8 cellular contexts compared by ENCODE assay signal in genomic region chr20:543369-544152, GRCh38. TPM values are rescaled to one million over a fixed set of nuclear protein-coding genes. Genes with fewer than 3 reads are reported as not detected.
DNase-seq lines count a peak whose midpoint lies in the region; ATAC-seq lines count a peak whose summit lies in the region.

CSNK2A1 (minus strand) TSS chr20:543790; CDS start chr20:508551, 35,239 bp downstream.

- peak within 1 kb of the TSS; percentile 79 for H3K4me3 Mint-ChIP-seq in dendritic cell treated with granulocyte-macrophage colony-stimulating factor and Interleukin-4, amounts not matched to agents 40 ng/mL and 50 ng/mL, for 4 days

- peak; percentile 95 for ATAC-seq in GM19372 (IDR thresholded peaks at IDR 0.05; ENCODE audit: low read depth, unreplicated experiment)
- peak; percentile 87 for ATAC-seq in HG03558 (IDR thresholded peaks at IDR 0.05; ENCODE audit: extremely low read depth, unreplicated experiment)
- ATAC-seq in left lobe of liver = peak; percentile 98

- peaks cover 10% of the 10 kb centered on the region for H3K27me3 Mint-ChIP-seq in dendritic cell treated with granulocyte-macrophage colony-stimulating factor and Interleukin-4, amounts not matched to agents 40 ng/mL and 50 ng/mL, for 4 days

- intact Hi-C loops in dendritic cell treated with granulocyte-macrophage colony-stimulating factor and Interleukin-4, amounts not matched to agents 40 ng/mL and 50 ng/mL, for 4 days (cut with micrococcal nuclease) = no loop called here

- H3K9me3 Mint-ChIP-seq in dendritic cell treated with granulocyte-macrophage colony-stimulating factor and Interleukin-4, amounts not matched to agents 40 ng/mL and 50 ng/mL, for 4 days = peaks cover 8% of the 10 kb centered on the region

- peak within 1 kb of the TSS; percentile 94 for H3K27ac Mint-ChIP-seq in dendritic cell treated with granulocyte-macrophage colony-stimulating factor and Interleukin-4, amounts not matched to agents 40 ng/mL and 50 ng/mL, for 4 days

- peaks cover 49% of the 10 kb centered on the region for H3K4me1 Mint-ChIP-seq in dendritic cell treated with granulocyte-macrophage colony-stimulating factor and Interleukin-4, amounts not matched to agents 40 ng/mL and 50 ng/mL, for 4 days (ENCODE audit: low read depth)

- peaks cover 29% of the 10 kb centered on the region for H3K36me3 Mint-ChIP-seq in dendritic cell treated with granulocyte-macrophage colony-stimulating factor and Interleukin-4, amounts not matched to agents 40 ng/mL and 50 ng/mL, for 4 days (ENCODE audit: low read depth)

- peak; percentile 73 to 98 (median 93) for DNase-seq in C1 segment of cervical spinal cord (lab: John Stamatoyannopoulos, UW)
- peak; percentile 99 for DNase-seq in NCI-H748 treated with DMSO at 0.1 percent for 48 hours (lab: John Stamatoyannopoulos, UW)
- DNase-seq in activated CD4-positive, alpha-beta T cell treated with anti-CD3 and anti-CD28 coated beads, Interleukin-2, amount 50 U/mL, for 24 hours (ENCODE audit: low read depth in 1 of 2, low spot score in 1 of 2) = peak; percentile 91 to 93
- peak; percentile 95 for DNase-seq in left lobe of liver (ENCODE audit: low spot score)
- DNase-seq in stimulated activated CD4-positive, alpha-beta T cell treated with anti-CD3 and anti-CD28 coated beads, Interleukin-2, amount 100 ng/mL, for 4 hours (ENCODE audit: low read depth) = peak; percentile 95

RNA-seq across cellular contexts. Expression of gene CSNK2A1, which starts in this region (rescaled TPM):
- 33.6 TPM for total RNA-seq in left lobe of liver

Comparison
In these comparisons a context has a peak if more than half of its experiments do, and no peak if none do; other contexts are left out.
1. Peak in every context shown above with its lines: DNase-seq and ATAC-seq.